Comparison of ENCODE assay signal across 2 cellular contexts in genomic region chr9:4145482-4145881, GRCh38.
TF ChIP-seq lines count a peak whose summit lies in the region.

No MANE protein-coding gene starts in this region.

TF ChIP-seq in HEK293, 187 proteins besides CTCF, POLR2A, EP300 and RAD21 (continued from another document):
- TF ChIP-seq ZNF398 (tag by site-specific recombination; IDR thresholded peaks at IDR 0.05) = 0 out of 2 replicates have a peak, but pooled peaks have one; percentile 19

TF ChIP-seq in H1, 55 proteins besides CTCF, POLR2A, EP300 and RAD21 (continued from another document):
- TF ChIP-seq CHD7 (IDR thresholded peaks at IDR 0.05; ENCODE audit: insufficient replicate concordance, low read length) (no peak), SIX5 (IDR thresholded peaks at IDR 0.05; ENCODE audit: low read depth, low read length) (no peak)
